20 cellular contexts compared by ENCODE assay signal in the genomic region with DNA sequence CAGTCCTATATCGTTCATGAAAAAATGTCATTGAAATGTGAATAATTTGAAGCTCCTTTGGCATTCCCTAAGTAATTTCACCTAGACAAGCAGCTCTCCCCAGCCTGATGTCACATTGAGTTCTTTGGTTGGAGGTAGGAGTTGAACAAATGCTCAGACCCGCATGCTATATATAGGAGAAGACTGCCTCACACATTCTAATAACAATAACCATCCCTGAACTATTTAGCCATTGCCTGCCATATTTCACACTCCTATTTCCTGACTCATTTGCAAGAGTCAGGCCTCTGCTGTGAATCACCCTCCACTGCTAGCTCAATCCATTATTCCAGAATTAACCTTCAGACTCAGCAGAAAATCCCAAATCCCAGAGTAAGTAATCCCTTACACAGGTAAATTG.
A peak's percentile ranks its signal among the peaks of the same experiment; 100 is the strongest.
DNase-seq lines count a peak whose midpoint lies in the region; ATAC-seq and TF ChIP-seq lines count a peak whose summit lies in the region.
"Had no signal": no experiment of that assay in that cellular context is flagged by ENCODE, and none has a peak within 500 bp of the region (broad histone marks: within the 10 kb centered on the region; RNA-seq: fewer than 3 reads in every experiment).

No MANE protein-coding gene starts in this region.

- no peak for ATAC-seq in HG03342 (IDR thresholded peaks at IDR 0.05; ENCODE audit: unreplicated experiment)
- ATAC-seq: heart left ventricle; pancreas; stimulated activated effector memory CD8-positive, alpha-beta T cell treated with anti-CD3 and anti-CD28 coated beads, Interleukin-12 subunit alpha, Interleukin-12 subunit beta, amount 100 ng/mL, for 72 hours had no signal

- no peak overlapping the region for H3K4me2 ChIP-seq in smooth muscle cell

- no peak for TF ChIP-seq POLR2A in thyroid gland (IDR thresholded peaks at IDR 0.05)

- H2AFZ ChIP-seq in smooth muscle cell (ENCODE audit: low read depth): no peak overlapping the region

- H3F3A ChIP-seq in smooth muscle cell (ENCODE audit: low read depth): no peaks in the 10 kb centered on the region

- TF ChIP-seq CTCF in astrocyte of the spinal cord (IDR thresholded peaks at IDR 0.05; ENCODE audit: low read depth, low read length) (no peak), kidney epithelial cell (IDR thresholded peaks at IDR 0.05; ENCODE audit: insufficient read depth, low read length, poor library complexity, severe bottlenecking) (no peak), smooth muscle cell (IDR thresholded peaks at IDR 0.05; ENCODE audit: borderline replicate concordance, insufficient read depth, poor library complexity, severe bottlenecking) (no peak), thyroid gland (IDR thresholded peaks at IDR 0.05) (no peak)

- H4K20me1 ChIP-seq in smooth muscle cell (ENCODE audit: low read depth): no peaks in the 10 kb centered on the region

- H3K4me3 ChIP-seq in astrocyte of the spinal cord (ENCODE audit: low read depth, low read length) (no peak overlapping the region), kidney epithelial cell (ENCODE audit: low read depth, low read length) (no peak overlapping the region), smooth muscle cell (no peak overlapping the region), thyroid gland (replicated peaks in 1 of 3) (no peak overlapping the region)
- H3K4me3 ChIP-seq: heart left ventricle, pancreas, tibial nerve had no signal

- H3K79me2 ChIP-seq in smooth muscle cell (ENCODE audit: low read depth): no peaks in the 10 kb centered on the region

- in situ Hi-C loops in astrocyte of the spinal cord (cut with HindIII; ENCODE audit: low sequenced_read_pairs): no loop called here

- H3K27ac ChIP-seq in smooth muscle cell (ENCODE audit: low read depth) (peak overlapping the region; percentile 18), thyroid gland (no peak overlapping the region)
- H3K27ac ChIP-seq: heart left ventricle, tibial nerve had no signal

- H3K36me3 ChIP-seq in kidney epithelial cell (ENCODE audit: control insufficient read depth, insufficient read depth, low read length) (no peaks in the 10 kb centered on the region), smooth muscle cell (ENCODE audit: low read depth) (no peaks in the 10 kb centered on the region), thyroid gland (no peaks in the 10 kb centered on the region)
- H3K36me3 ChIP-seq: heart left ventricle, pancreas, tibial nerve had no signal

- H3K4me1 ChIP-seq in smooth muscle cell (ENCODE audit: low read depth) (no peaks in the 10 kb centered on the region), thyroid gland (no peaks in the 10 kb centered on the region)
- H3K4me1 ChIP-seq: heart left ventricle, pancreas, tibial nerve had no signal

- H3K9ac ChIP-seq in smooth muscle cell (ENCODE audit: low read depth): no peak overlapping the region

- peak; percentile 64 for DNase-seq in HS-27A (ENCODE audit: low read depth)
- peak; percentile 33 for DNase-seq in astrocyte of the spinal cord (ENCODE audit: low read depth, low spot score)
- DNase-seq in kidney epithelial cell (ENCODE audit: low read depth): peak; percentile 5
- DNase-seq in smooth muscle cell (lab: John Stamatoyannopoulos, UW; ENCODE audit: unreplicated experiment): no peak
- no peak for DNase-seq in DMS153 (lab: John Stamatoyannopoulos, UW)
- DNase-seq in thyroid gland: no peak
- DNase-seq: activated CD4-positive, CD25-positive, alpha-beta regulatory T cell; amniotic stem cell; C1 segment of cervical spinal cord; cortex of kidney; DMS53; heart left ventricle; kidney; NCI-H1417 treated with DMSO at 0.1 percent for 48 hours; NCI-H345; pancreas; T-helper 2 cell had no signal

- intact Hi-C loops in thyroid gland (cut with DNase I): no loop called here

- WGBS in smooth muscle cell (ENCODE audit: low lambda C conversion rate): 79% methylated on average over 2 of the region's 2 CpGs
- WGBS in thyroid gland, 2 donors: 86 to 93% methylated on average over 2 of the region's 2 CpGs

- no peaks in the 10 kb centered on the region for H3K9me3 ChIP-seq in smooth muscle cell (replicated peaks; ENCODE audit: low read depth)
- H3K9me3 ChIP-seq in thyroid gland: no peaks in the 10 kb centered on the region
- H3K9me3 ChIP-seq: pancreas had no signal

- H3K27me3 ChIP-seq in kidney epithelial cell (ENCODE audit: control insufficient read depth, insufficient read depth, low read length) (no peaks in the 10 kb centered on the region), smooth muscle cell (ENCODE audit: low read depth) (no peaks in the 10 kb centered on the region), thyroid gland (no peaks in the 10 kb centered on the region)
- H3K27me3 ChIP-seq: heart left ventricle, pancreas, tibial nerve had no signal

Comparison
In these comparisons a context has a peak if more than half of its experiments do, and no peak if none do; other contexts are left out.
1. DNase-seq: peak in HS-27A (single experiment), astrocyte of the spinal cord (single experiment) and kidney epithelial cell (single experiment); none in smooth muscle cell (single experiment), DMS153 (single experiment) and thyroid gland (0 of 2).